Comparison of ENCODE assay signal across 23 cellular contexts in genomic region chr21:45910548-45911221, GRCh38.
DNase-seq lines count a peak whose midpoint lies in the region; ATAC-seq and TF ChIP-seq lines count a peak whose summit lies in the region.
"Had no signal": no experiment of that assay in that cellular context is flagged by ENCODE, and none has a peak within 500 bp of the region (broad histone marks: within the 10 kb centered on the region; RNA-seq: fewer than 3 reads in every experiment).

No MANE protein-coding gene starts in this region.

- no peaks in the 10 kb centered on the region for H3K9me3 Mint-ChIP-seq in neural crest cell
- no peaks in the 10 kb centered on the region for H3K9me3 Mint-ChIP-seq in activated T-helper 17 cell treated with anti-CD3 and anti-CD28 coated beads, Interleukin-2, amount 50 U/mL, for 72 hours
- H3K9me3 Mint-ChIP-seq: activated naive CD8-positive, alpha-beta T cell treated with anti-CD3 and anti-CD28 coated beads, Interleukin-2, amount 10 ng/mL, durations not matched to agents 7 days and 5 days had no signal

- H3K27ac Mint-ChIP-seq in neural crest cell (ENCODE audit: unreplicated experiment) = peak overlapping the region; percentile 24
- no peak overlapping the region for H3K27ac Mint-ChIP-seq in activated T-helper 17 cell treated with anti-CD3 and anti-CD28 coated beads, Interleukin-2, amount 50 U/mL, for 72 hours
- H3K27ac Mint-ChIP-seq: activated naive CD8-positive, alpha-beta T cell treated with anti-CD3 and anti-CD28 coated beads, Interleukin-2, amount 10 ng/mL, durations not matched to agents 7 days and 5 days had no signal

- no peak overlapping the region for H3K4me3 Mint-ChIP-seq in neural crest cell
- no peak overlapping the region for H3K4me3 Mint-ChIP-seq in activated T-helper 17 cell treated with anti-CD3 and anti-CD28 coated beads, Interleukin-2, amount 50 U/mL, for 72 hours
- H3K4me3 Mint-ChIP-seq: activated naive CD8-positive, alpha-beta T cell treated with anti-CD3 and anti-CD28 coated beads, Interleukin-2, amount 10 ng/mL, durations not matched to agents 7 days and 5 days had no signal

- H3K36me3 Mint-ChIP-seq in neural crest cell (ENCODE audit: low read depth) = no peaks in the 10 kb centered on the region
- no peaks in the 10 kb centered on the region for H3K36me3 Mint-ChIP-seq in activated T-helper 17 cell treated with anti-CD3 and anti-CD28 coated beads, Interleukin-2, amount 50 U/mL, for 72 hours (ENCODE audit: low read depth)
- H3K36me3 Mint-ChIP-seq: activated naive CD8-positive, alpha-beta T cell treated with anti-CD3 and anti-CD28 coated beads, Interleukin-2, amount 10 ng/mL, durations not matched to agents 7 days and 5 days had no signal

- H3K4me1 Mint-ChIP-seq in neural crest cell = no peaks in the 10 kb centered on the region
- no peaks in the 10 kb centered on the region for H3K4me1 Mint-ChIP-seq in activated T-helper 17 cell treated with anti-CD3 and anti-CD28 coated beads, Interleukin-2, amount 50 U/mL, for 72 hours
- H3K4me1 Mint-ChIP-seq: activated naive CD8-positive, alpha-beta T cell treated with anti-CD3 and anti-CD28 coated beads, Interleukin-2, amount 10 ng/mL, durations not matched to agents 7 days and 5 days had no signal

- TF ChIP-seq CTCF in VCaP (conservative IDR thresholded peaks at IDR 0.05) (no peak), neural crest cell (conservative IDR thresholded peaks at IDR 0.05) (no peak)

- H3K27ac ChIP-seq in VCaP = peak overlapping the region; percentile 31; the same call in 1 of the 2 replicates
- H3K27ac ChIP-seq: C4-2B, cardiac muscle cell, HL-60, KMS-11, pancreas, upper lobe of left lung had no signal

- no peak for ATAC-seq in activated T-helper 17 cell treated with anti-CD3 and anti-CD28 coated beads, Interleukin-2, amount 50 U/mL, for 72 hours (replicated peaks)
- ATAC-seq in HG02588 (IDR thresholded peaks at IDR 0.05; ENCODE audit: unreplicated experiment) = no peak
- no peak for ATAC-seq in sciatic nerve
- ATAC-seq: pancreas, PC-3 had no signal

- no peaks in the 10 kb centered on the region for H3K27me3 Mint-ChIP-seq in neural crest cell (ENCODE audit: low read depth)
- H3K27me3 Mint-ChIP-seq in activated T-helper 17 cell treated with anti-CD3 and anti-CD28 coated beads, Interleukin-2, amount 50 U/mL, for 72 hours = no peaks in the 10 kb centered on the region
- H3K27me3 Mint-ChIP-seq: activated naive CD8-positive, alpha-beta T cell treated with anti-CD3 and anti-CD28 coated beads, Interleukin-2, amount 10 ng/mL, durations not matched to agents 7 days and 5 days had no signal

- DNase-seq in NCI-H1417 (lab: John Stamatoyannopoulos, UW) (peak in 2 of 3 experiments; percentile 41 to 71), NCI-H1417 treated with DMSO at 0.1 percent for 48 hours (lab: John Stamatoyannopoulos, UW) (no peak), M059J (ENCODE audit: low read depth) (peak; percentile 29), neural crest cell (ENCODE audit: low read depth, low spot score) (no peak), sciatic nerve (ENCODE audit: low spot score) (no peak)
- DNase-seq: activated CD4-positive, alpha-beta T cell treated with anti-CD3 and anti-CD28 coated beads, Interleukin-2, amount 50 U/mL, for 4 hours; activated naive CD8-positive, alpha-beta T cell treated with anti-CD3 and anti-CD28 coated beads, Interleukin-2, amount 10 ng/mL, durations not matched to agents 7 days and 5 days; activated T-cell treated with anti-CD3 and anti-CD28 coated beads, Interleukin-2, amount 50 U/mL, for 1 hour; effector memory CD4-positive, alpha-beta T cell; NCI-H1694; NCI-H524; PC-3; stimulated activated CD4-positive, alpha-beta T cell treated with anti-CD3 and anti-CD28 coated beads, Interleukin-12 subunit alpha, Interleukin-12 subunit beta, amount 100 ng/mL, for 4 hours; stimulated activated naive CD4-positive, alpha-beta T cell treated with Interleukin-2 at 50 U/mL for 16 hours had no signal

- intact Hi-C loops in sciatic nerve (cut with DNase I) = no loop called here

Comparison
In these comparisons a context has a peak if more than half of its experiments do, and no peak if none do; other contexts are left out.
1. DNase-seq: peak in NCI-H1417 (2 of 3) and M059J (single experiment); none in NCI-H1417 treated with DMSO at 0.1 percent for 48 hours (single experiment), neural crest cell (single experiment) and sciatic nerve (single experiment).